21 cellular contexts compared by ENCODE assay signal in genomic region chr12:25979059-25979458, GRCh38.
"Had no signal": no experiment of that assay in that cellular context is flagged by ENCODE, and none has a peak within 500 bp of the region (broad histone marks: within the 10 kb centered on the region; RNA-seq: fewer than 3 reads in every experiment).

No MANE protein-coding gene starts in this region.

- H3K4me1 Mint-ChIP-seq: activated CD4-positive, alpha-beta T cell treated with anti-CD3 and anti-CD28 coated beads, Interleukin-2, amount 10 ng/mL, durations not matched to agents 7 days and 5 days; activated naive CD4-positive, alpha-beta T cell treated with anti-CD3 and anti-CD28 coated beads, Interleukin-2, amount 50 U/mL, for 24 hours had no signal

- H3K9me3 ChIP-seq: esophagus squamous epithelium, gastroesophageal sphincter, heart right ventricle, testis had no signal

- H3K4me3 Mint-ChIP-seq: activated CD4-positive, alpha-beta T cell treated with anti-CD3 and anti-CD28 coated beads, Interleukin-2, amount 10 ng/mL, durations not matched to agents 7 days and 5 days; activated CD8-positive, alpha-beta T cell treated with anti-CD3 and anti-CD28 coated beads, Interleukin-2, amount 10 ng/mL, durations not matched to agents 7 days and 5 days; activated naive CD4-positive, alpha-beta T cell treated with anti-CD3 and anti-CD28 coated beads, Interleukin-2, amount 50 U/mL, for 24 hours; naive B cell; neural crest cell had no signal

- H3K27ac ChIP-seq: brain microvascular endothelial cell, esophagus squamous epithelium, heart right ventricle, testis, VCaP had no signal

- H3K36me3 ChIP-seq: brain microvascular endothelial cell, esophagus squamous epithelium, gastroesophageal sphincter, heart right ventricle had no signal

- H3K27ac Mint-ChIP-seq: activated CD4-positive, alpha-beta T cell treated with anti-CD3 and anti-CD28 coated beads, Interleukin-2, amount 10 ng/mL, durations not matched to agents 7 days and 5 days; activated CD8-positive, alpha-beta T cell treated with anti-CD3 and anti-CD28 coated beads, Interleukin-2, amount 10 ng/mL, durations not matched to agents 7 days and 5 days; activated naive CD4-positive, alpha-beta T cell treated with anti-CD3 and anti-CD28 coated beads, Interleukin-2, amount 50 U/mL, for 24 hours; naive B cell; progenitor cell of endocrine pancreas had no signal

- DNase-seq: activated CD4-positive, alpha-beta T cell treated with anti-CD3 and anti-CD28 coated beads, Interleukin-2, amount 10 ng/mL, durations not matched to agents 7 days and 5 days; activated CD4-positive, CD25-positive, alpha-beta regulatory T cell treated with anti-CD3 and anti-CD28 coated beads, Interleukin-2, amount 50 U/mL, for 72 hours; activated CD8-positive, alpha-beta T cell treated with anti-CD3 and anti-CD28 coated beads, Interleukin-2, amount 10 ng/mL, durations not matched to agents 7 days and 5 days; activated gamma-delta T cell treated with Interleukin-2 at 50 U/mL for 16 hours; aorta; brain microvascular endothelial cell; caudate nucleus; esophagus squamous epithelium; heart right ventricle; islet precursor cell; left cardiac atrium; naive B cell; stimulated activated CD4-positive, alpha-beta T cell treated with anti-CD3 and anti-CD28 coated beads, Interleukin-4, amount 100 ng/mL, for 1 hour; stimulated activated naive CD4-positive, alpha-beta T cell; testis; trophoblast cell had no signal

- H3K36me3 Mint-ChIP-seq: activated naive CD4-positive, alpha-beta T cell treated with anti-CD3 and anti-CD28 coated beads, Interleukin-2, amount 50 U/mL, for 24 hours; naive B cell had no signal

- H3K9me3 Mint-ChIP-seq: activated CD4-positive, alpha-beta T cell treated with anti-CD3 and anti-CD28 coated beads, Interleukin-2, amount 10 ng/mL, durations not matched to agents 7 days and 5 days; activated naive CD4-positive, alpha-beta T cell treated with anti-CD3 and anti-CD28 coated beads, Interleukin-2, amount 50 U/mL, for 24 hours; naive B cell; neural crest cell had no signal

- H3K27me3 ChIP-seq: brain microvascular endothelial cell, esophagus squamous epithelium, gastroesophageal sphincter, heart right ventricle, testis had no signal

- H3K4me3 ChIP-seq: esophagus squamous epithelium, gastroesophageal sphincter, heart right ventricle, testis had no signal
